Comparison of ENCODE assay signal across 24 cellular contexts in genomic region chr17:1124896-1125774, GRCh38. TPM values are rescaled to one million over a fixed set of nuclear protein-coding genes. Genes with fewer than 3 reads are reported as not detected.
DNase-seq lines count a peak whose midpoint lies in the region; FAIRE-seq and TF ChIP-seq lines count a peak whose summit lies in the region.
"Had no signal": no experiment of that assay in that cellular context is flagged by ENCODE, and none has a peak within 500 bp of the region (broad histone marks: within the 10 kb centered on the region; RNA-seq: fewer than 3 reads in every experiment).

No MANE protein-coding gene starts in this region.

- no peak overlapping the region for H3K27ac ChIP-seq in astrocyte (ENCODE audit: low read depth, low read length)
- H3K27ac ChIP-seq in suprapubic skin = no peak overlapping the region
- H3K27ac ChIP-seq: psoas muscle, tibial artery had no signal

- H3K79me2 ChIP-seq in astrocyte (ENCODE audit: insufficient read depth, low read length) = no peaks in the 10 kb centered on the region

- H3K4me3 Mint-ChIP-seq in astrocyte (ENCODE audit: unreplicated experiment) = no peak overlapping the region
- no peak overlapping the region for H3K4me3 Mint-ChIP-seq in activated T-cell treated with anti-CD3 and anti-CD28 coated beads, Interleukin-2, amount 50 U/mL, for 24 hours
- no peak overlapping the region for H3K4me3 Mint-ChIP-seq in activated naive CD4-positive, alpha-beta T cell treated with anti-CD3 and anti-CD28 coated beads for 36 hours
- H3K4me3 Mint-ChIP-seq: B cell; mesothelial cell of epicardium; stimulated activated naive B cell treated with anti-CD40 and anti-IgM and Interleukin-4, amounts not matched to agents 10 μg/mL and 1 μg/mL and 100 μg/mL, for 72 hours had no signal

- WGBS in suprapubic skin = 87% methylated on average over 23 of the region's 51 CpGs

- peaks cover 13% of the 10 kb centered on the region for H3K36me3 Mint-ChIP-seq in astrocyte (ENCODE audit: low read depth, unreplicated experiment)
- H3K36me3 Mint-ChIP-seq in activated T-cell treated with anti-CD3 and anti-CD28 coated beads, Interleukin-2, amount 50 U/mL, for 24 hours (ENCODE audit: low read depth) = no peaks in the 10 kb centered on the region
- peaks cover 1% of the 10 kb centered on the region for H3K36me3 Mint-ChIP-seq in activated naive CD4-positive, alpha-beta T cell treated with anti-CD3 and anti-CD28 coated beads for 36 hours (ENCODE audit: low read depth)

- H3K36me3 ChIP-seq in astrocyte (ENCODE audit: insufficient read depth, low read length) (no peaks in the 10 kb centered on the region), suprapubic skin (no peaks in the 10 kb centered on the region)

- H3K27ac Mint-ChIP-seq in astrocyte (ENCODE audit: unreplicated experiment) = no peak overlapping the region
- no peak overlapping the region for H3K27ac Mint-ChIP-seq in activated T-cell treated with anti-CD3 and anti-CD28 coated beads, Interleukin-2, amount 50 U/mL, for 24 hours
- no peak overlapping the region for H3K27ac Mint-ChIP-seq in activated naive CD4-positive, alpha-beta T cell treated with anti-CD3 and anti-CD28 coated beads for 36 hours
- H3K27ac Mint-ChIP-seq: activated T-helper 2 cell treated with anti-CD3 and anti-CD28 coated beads, Interferon-gamma antibody, Interleukin-2, Interleukin-4, amounts not matched to agents 10 μg/mL and 5 μg/mL and 100 μg/mL, durations not matched to agents 14 hours and 24 hours and 36 hours; mesothelial cell of epicardium had no signal

- H3K27me3 Mint-ChIP-seq in astrocyte (ENCODE audit: low read depth, unreplicated experiment) = peaks cover 4% of the 10 kb centered on the region
- no peaks in the 10 kb centered on the region for H3K27me3 Mint-ChIP-seq in activated T-cell treated with anti-CD3 and anti-CD28 coated beads, Interleukin-2, amount 50 U/mL, for 24 hours
- H3K27me3 Mint-ChIP-seq in activated naive CD4-positive, alpha-beta T cell treated with anti-CD3 and anti-CD28 coated beads for 36 hours (ENCODE audit: low read depth) = no peaks in the 10 kb centered on the region
- H3K27me3 Mint-ChIP-seq: B cell; IgD-negative memory B cell; stimulated activated naive B cell treated with anti-CD40 and anti-IgM and Interleukin-4, amounts not matched to agents 10 μg/mL and 1 μg/mL and 100 μg/mL, for 72 hours had no signal

- peak overlapping the region; percentile 73 for H2AFZ ChIP-seq in astrocyte (ENCODE audit: low read depth, low read length)

- no peak for TF ChIP-seq EP300 in suprapubic skin (IDR thresholded peaks at IDR 0.05)

- H3K9me3 ChIP-seq in astrocyte (ENCODE audit: insufficient read depth, low read depth, low read length) (no peaks in the 10 kb centered on the region), suprapubic skin (no peaks in the 10 kb centered on the region)
- H3K9me3 ChIP-seq: psoas muscle, tibial artery had no signal

- no peaks in the 10 kb centered on the region for H3K27me3 ChIP-seq in astrocyte (ENCODE audit: insufficient read depth, low read length)
- no peaks in the 10 kb centered on the region for H3K27me3 ChIP-seq in suprapubic skin
- H3K27me3 ChIP-seq: tibial artery had no signal

- no peak for TF ChIP-seq CTCF in astrocyte (IDR thresholded peaks at IDR 0.05; ENCODE audit: insufficient read depth, low read depth, low read length)
- no peak for TF ChIP-seq CTCF in suprapubic skin (IDR thresholded peaks at IDR 0.05)

- DNase-seq in GM03348 (ENCODE audit: low spot score) (peak; percentile 72), astrocyte (ENCODE audit: low read depth) (no peak), left kidney (ENCODE audit: low read depth, low spot score) (peak; percentile 46), suprapubic skin (ENCODE audit: low spot score in 2 of 2) (no peak), AG08395 (ENCODE audit: low spot score) (no peak)
- no peak for DNase-seq in stimulated activated CD4-positive, alpha-beta T cell treated with anti-CD3 and anti-CD28 coated beads, Interleukin-4, amount 100 ng/mL, for 24 hours
- DNase-seq in activated T-cell treated with anti-CD3 and anti-CD28 coated beads, Interleukin-2, amount 50 U/mL, for 24 hours = no peak
- DNase-seq in activated naive CD4-positive, alpha-beta T cell treated with anti-CD3 and anti-CD28 coated beads for 36 hours = no peak
- DNase-seq: activated CD4-positive, alpha-beta T cell treated with anti-CD3 and anti-CD28 coated beads, Interleukin-2, amount 50 U/mL, for 1 hour; activated CD8-positive, alpha-beta memory T cell treated with anti-CD3 and anti-CD28 coated beads, Interleukin-2, amount 50 U/mL, for 4 hours; COR-L47; EL; NCI-H524 treated with DMSO at 0.1 percent for 48 hours; psoas muscle; stimulated activated CD4-positive, alpha-beta T cell treated with anti-CD3 and anti-CD28 coated beads, Interleukin-1b, Interleukin-23, amount 100 ng/mL, for 48 hours; stimulated activated naive B cell treated with anti-CD40 and anti-IgM and Interleukin-4, amounts not matched to agents 10 μg/mL and 1 μg/mL and 100 μg/mL, for 72 hours; T-helper 2 cell; tibial artery had no signal

- no peak for TF ChIP-seq POLR2A in suprapubic skin (IDR thresholded peaks at IDR 0.05)

- peak overlapping the region; percentile 52 for H3K9ac ChIP-seq in astrocyte (ENCODE audit: low read length)

- intact Hi-C loops in activated naive CD4-positive, alpha-beta T cell treated with anti-CD3 and anti-CD28 coated beads for 36 hours (cut with micrococcal nuclease) = loop anchor here (5.0 kb wide), 1 partner anchor 77 kb away; no protein-coding TSS in a partner anchor

- peaks cover 22% of the 10 kb centered on the region for H4K20me1 ChIP-seq in astrocyte (ENCODE audit: insufficient read depth, low read length)

- peaks cover 16% of the 10 kb centered on the region for H3K4me1 ChIP-seq in astrocyte (ENCODE audit: insufficient read depth, low read length)
- peaks cover 21% of the 10 kb centered on the region for H3K4me1 ChIP-seq in suprapubic skin

- H3K4me1 Mint-ChIP-seq in astrocyte (ENCODE audit: low read depth, unreplicated experiment) = peaks cover 5% of the 10 kb centered on the region
- peaks cover 5% of the 10 kb centered on the region for H3K4me1 Mint-ChIP-seq in activated T-cell treated with anti-CD3 and anti-CD28 coated beads, Interleukin-2, amount 50 U/mL, for 24 hours (ENCODE audit: low read depth)
- H3K4me1 Mint-ChIP-seq in activated naive CD4-positive, alpha-beta T cell treated with anti-CD3 and anti-CD28 coated beads for 36 hours (ENCODE audit: low read depth) = peaks cover 5% of the 10 kb centered on the region
- H3K4me1 Mint-ChIP-seq: mesothelial cell of epicardium had no signal

- no peak for FAIRE-seq in astrocyte (lab: Jason Lieb, UNC)
- FAIRE-seq: H54 had no signal

- H3K4me3 ChIP-seq in astrocyte (ENCODE audit: insufficient read depth, low read depth, low read length) = no peak overlapping the region
- H3K4me3 ChIP-seq in suprapubic skin = peak overlapping the region; percentile 11
- H3K4me3 ChIP-seq: psoas muscle, tibial artery had no signal

- peak overlapping the region; percentile 75 for H3K4me2 ChIP-seq in astrocyte (ENCODE audit: low read length)

- H3K9me3 Mint-ChIP-seq in astrocyte (ENCODE audit: unreplicated experiment) = peaks cover 3% of the 10 kb centered on the region
- H3K9me3 Mint-ChIP-seq in activated T-cell treated with anti-CD3 and anti-CD28 coated beads, Interleukin-2, amount 50 U/mL, for 24 hours = no peaks in the 10 kb centered on the region
- H3K9me3 Mint-ChIP-seq in activated naive CD4-positive, alpha-beta T cell treated with anti-CD3 and anti-CD28 coated beads for 36 hours = no peaks in the 10 kb centered on the region
- H3K9me3 Mint-ChIP-seq: activated T-helper 2 cell treated with anti-CD3 and anti-CD28 coated beads, Interferon-gamma antibody, Interleukin-2, Interleukin-4, amounts not matched to agents 10 μg/mL and 5 μg/mL and 100 μg/mL, durations not matched to agents 14 hours and 24 hours and 36 hours; neural crest cell had no signal

- CTCF ChIA-PET in activated naive CD4-positive, alpha-beta T cell treated with anti-CD3 and anti-CD28 coated beads for 36 hours (lab: Charles Lee) = interaction anchor here (0.7 to 7.0 kb wide), 6 partner anchors 12 to 68 kb away, joined by 3 to 97 read pairs (median 4); no protein-coding TSS in a partner anchor

RNA-seq across cellular contexts. Expression of gene ABR, which starts 54.6 kb away (rescaled TPM):
- total RNA-seq in astrocyte (70.9 and 85.0 TPM in 2 replicates), suprapubic skin (100 to 1,000 TPM in 2 of 4 donors, 10 to 100 TPM in 2; 78.0 to 208 (median 106) TPM)
- total RNA-seq in activated naive CD4-positive, alpha-beta T cell treated with anti-CD3 and anti-CD28 coated beads for 36 hours = 10 to 100 TPM; 32.1 to 33.4 TPM

Comparison
In these comparisons a context has a peak if more than half of its experiments do, and no peak if none do; other contexts are left out.
1. DNase-seq: peak in GM03348 (single experiment) and left kidney (single experiment); none in astrocyte (single experiment), suprapubic skin (0 of 2), stimulated activated CD4-positive, alpha-beta T cell treated with anti-CD3 and anti-CD28 coated beads, Interleukin-4, amount 100 ng/mL, for 24 hours (single experiment), AG08395 (single experiment), activated T-cell treated with anti-CD3 and anti-CD28 coated beads, Interleukin-2, amount 50 U/mL, for 24 hours (single experiment) and activated naive CD4-positive, alpha-beta T cell treated with anti-CD3 and anti-CD28 coated beads for 36 hours (single experiment).